In genomic region chr2:235836416-235837042, GRCh38 we compare ENCODE assay signal across 1 cellular context.
TF ChIP-seq lines count a peak whose summit lies in the region.

No MANE protein-coding gene starts in this region.

TF ChIP-seq in GM23338, 12 proteins besides CTCF, POLR2A, EP300 and RAD21 (continued from another document):
- TF ChIP-seq CREB1 (CRISPR knock-in tag; IDR thresholded peaks at IDR 0.05; ENCODE audit: low read depth) (no peak), POLR2AphosphoS5 (IDR thresholded peaks at IDR 0.05; ENCODE audit: low read depth) (no peak), ZNF331 (CRISPR knock-in tag; IDR thresholded peaks at IDR 0.05; ENCODE audit: low read depth) (no peak), ZNF114 (CRISPR knock-in tag; IDR thresholded peaks at IDR 0.05) (no peak), ZNF462 (CRISPR knock-in tag; IDR thresholded peaks at IDR 0.05) (no peak), ETS1 (IDR thresholded peaks at IDR 0.05) (no peak)
